In genomic region chr15:75532413-75533250, GRCh38 we compare ENCODE assay signal across 8 cellular contexts. TPM values are rescaled to one million over a fixed set of nuclear protein-coding genes. Genes with fewer than 3 reads are reported as not detected.
DNase-seq lines count a peak whose midpoint lies in the region; ATAC-seq, FAIRE-seq and TF ChIP-seq lines count a peak whose summit lies in the region.

No MANE protein-coding gene starts in this region.

- no peak overlapping the region for H3K4me3 Mint-ChIP-seq in activated T-helper 17 cell treated with anti-CD3 and anti-CD28 coated beads, Interleukin-2, amount 50 U/mL, for 72 hours

- DNase-seq in AML-193 (lab: John Stamatoyannopoulos, UW) (peak; percentile 48 to 54), HT1080 (ENCODE audit: low read depth) (peak; percentile 46), right cardiac atrium (peak; percentile 56 to 83 (median 68)), skeletal muscle cell (ENCODE audit: low read depth) (peak; percentile 58), NCI-H2081 treated with DMSO at 0.1 percent for 48 hours (lab: John Stamatoyannopoulos, UW) (no peak), GM12892 (ENCODE audit: insufficient read length) (no peak)

- intact Hi-C loops in right cardiac atrium (cut with DNase I) = no loop called here

- H3K9me3 ChIP-seq in right cardiac atrium (ENCODE audit: control insufficient read depth, low read length) = no peaks in the 10 kb centered on the region

- H3K4me1 ChIP-seq in right cardiac atrium (ENCODE audit: control insufficient read depth, insufficient read depth, low read length) = peaks cover 8% of the 10 kb centered on the region

- H3K27me3 ChIP-seq in right cardiac atrium (ENCODE audit: control insufficient read depth, insufficient read depth) = no peaks in the 10 kb centered on the region

- H3K27me3 Mint-ChIP-seq in activated T-helper 17 cell treated with anti-CD3 and anti-CD28 coated beads, Interleukin-2, amount 50 U/mL, for 72 hours = no peaks in the 10 kb centered on the region

- H3K9me3 Mint-ChIP-seq in activated T-helper 17 cell treated with anti-CD3 and anti-CD28 coated beads, Interleukin-2, amount 50 U/mL, for 72 hours = no peaks in the 10 kb centered on the region

- FAIRE-seq in GM12892 (lab: Jason Lieb, UNC) = no peak

- TF ChIP-seq POLR2A in GM12892 (IDR thresholded peaks at IDR 0.05; ENCODE audit: low read depth, low read length) = no peak

- ATAC-seq in activated T-helper 17 cell treated with anti-CD3 and anti-CD28 coated beads, Interleukin-2, amount 50 U/mL, for 72 hours (replicated peaks) = peak; percentile 31
- peak; percentile 96 to 97 for ATAC-seq in right cardiac atrium
- ATAC-seq in activated CD4-positive, CD25-positive, alpha-beta regulatory T cell treated with anti-CD3 and anti-CD28 coated beads, Interleukin-2, amount 50 U/mL, for 24 hours = no peak

- WGBS in right cardiac atrium = 27% methylated on average over 1 of the region's 1 CpG

- peak overlapping the region; percentile 78 for H3K27ac ChIP-seq in right cardiac atrium (ENCODE audit: low read length)

- peaks cover 17% of the 10 kb centered on the region for H3K4me1 Mint-ChIP-seq in activated T-helper 17 cell treated with anti-CD3 and anti-CD28 coated beads, Interleukin-2, amount 50 U/mL, for 72 hours

- H3K4me3 ChIP-seq in right cardiac atrium (ENCODE audit: low read length) (no peak overlapping the region), skeletal muscle cell (ENCODE audit: low read depth, low read length) (no peak overlapping the region)

- peak overlapping the region; percentile 78 for H3K27ac Mint-ChIP-seq in activated T-helper 17 cell treated with anti-CD3 and anti-CD28 coated beads, Interleukin-2, amount 50 U/mL, for 72 hours

- peaks cover 16% of the 10 kb centered on the region for H3K36me3 Mint-ChIP-seq in activated T-helper 17 cell treated with anti-CD3 and anti-CD28 coated beads, Interleukin-2, amount 50 U/mL, for 72 hours (ENCODE audit: low read depth)

RNA-seq across cellular contexts. Expression of gene PTPN9, which starts 46.5 kb away (rescaled TPM):
- total RNA-seq in HT1080 (2014; rRNA removed; shearing (Covaris generic)) = 24.0 and 28.3 TPM in 2 replicates
- 20.0 and 22.8 TPM in 2 replicates for polyA plus RNA-seq in HT1080 (2015; cell fraction: cytosol; rRNA removed)
- 9.5 and 12.2 TPM in 2 replicates for polyA plus RNA-seq in HT1080 (2015; cell fraction: nucleus; rRNA removed)
- 10 to 100 TPM; 17.8 to 38.4 TPM for total RNA-seq in activated T-helper 17 cell treated with anti-CD3 and anti-CD28 coated beads, Interleukin-2, amount 50 U/mL, for 72 hours
- total RNA-seq in right cardiac atrium = 10 to 100 TPM in 1 of 4 donors, 1 to 10 TPM in 3; 8.9 to 16.0 (median 9.6) TPM
- 4.5 TPM for polyA plus RNA-seq in right cardiac atrium
- 16.1 TPM for polyA plus RNA-seq in GM12892 (2012; ENCODE audit: missing spikeins)

Comparison
In these comparisons a context has a peak if more than half of its experiments do, and no peak if none do; other contexts are left out.
1. DNase-seq: peak in AML-193 (2 of 2), HT1080 (single experiment), right cardiac atrium (3 of 3) and skeletal muscle cell (single experiment); none in NCI-H2081 treated with DMSO at 0.1 percent for 48 hours (single experiment) and GM12892 (single experiment).
2. ATAC-seq: peak in activated T-helper 17 cell treated with anti-CD3 and anti-CD28 coated beads, Interleukin-2, amount 50 U/mL, for 72 hours (single experiment) and right cardiac atrium (2 of 2); none in activated CD4-positive, CD25-positive, alpha-beta regulatory T cell treated with anti-CD3 and anti-CD28 coated beads, Interleukin-2, amount 50 U/mL, for 24 hours (0 of 2).